ENCODE assay signal across 16 cellular contexts in genomic region chr13:52925221-52925620, GRCh38.
A peak's percentile ranks its signal among the peaks of the same experiment; 100 is the strongest.
DNase-seq lines count a peak whose midpoint lies in the region; ATAC-seq lines count a peak whose summit lies in the region.
"Had no signal": no experiment of that assay in that cellular context is flagged by ENCODE, and none has a peak within 500 bp of the region (broad histone marks: within the 10 kb centered on the region; RNA-seq: fewer than 3 reads in every experiment).

No MANE protein-coding gene starts in this region.

- no peaks in the 10 kb centered on the region for H3K36me3 ChIP-seq in MG63
- H3K36me3 ChIP-seq: neutrophil had no signal

- DNase-seq in MG63 (peak; percentile 84), NCI-H69 (lab: John Stamatoyannopoulos, UW) (peak; percentile 44), myocyte (ENCODE audit: low read depth) (peak; percentile 6), Kasumi-1 (lab: John Stamatoyannopoulos, UW) (no peak)
- no peak for DNase-seq in stimulated activated CD4-positive, alpha-beta T cell treated with anti-CD3 and anti-CD28 coated beads, Interleukin-12 subunit alpha, Interleukin-12 subunit beta, amount 100 ng/mL, for 4 hours
- DNase-seq: activated CD8-positive, alpha-beta T cell treated with anti-CD3 and anti-CD28 coated beads for 36 hours; activated naive CD4-positive, alpha-beta T cell treated with Interleukin-2 at 50 U/mL for 16 hours; activated T-cell treated with anti-CD3 and anti-CD28 coated beads, Interleukin-2, amount 50 U/mL, for 1 hour; NCI-H774; PC-3; T1000; testis had no signal

- H3K4me3 ChIP-seq in MG63, result no peak overlapping the region
- H3K4me3 ChIP-seq: testis had no signal

- H3K9me3 ChIP-seq in MG63, result no peaks in the 10 kb centered on the region
- H3K9me3 ChIP-seq: neutrophil, SK-N-SH, testis had no signal

- H3K27me3 ChIP-seq in MG63, result no peaks in the 10 kb centered on the region
- H3K27me3 ChIP-seq: testis had no signal

- ATAC-seq in esophagus mucosa, result peak; percentile 28
- ATAC-seq in HG03442 (IDR thresholded peaks at IDR 0.05; ENCODE audit: unreplicated experiment), result no peak
- ATAC-seq: activated CD8-positive, alpha-beta T cell treated with anti-CD3 and anti-CD28 coated beads for 36 hours; PC-3 had no signal

Comparison
In these comparisons a context has a peak if more than half of its experiments do, and no peak if none do; other contexts are left out.
1. DNase-seq: peak in MG63 (single experiment), NCI-H69 (single experiment) and myocyte (single experiment); none in stimulated activated CD4-positive, alpha-beta T cell treated with anti-CD3 and anti-CD28 coated beads, Interleukin-12 subunit alpha, Interleukin-12 subunit beta, amount 100 ng/mL, for 4 hours (single experiment) and Kasumi-1 (0 of 2).